9 cellular contexts compared by ENCODE assay signal in the genomic region with DNA sequence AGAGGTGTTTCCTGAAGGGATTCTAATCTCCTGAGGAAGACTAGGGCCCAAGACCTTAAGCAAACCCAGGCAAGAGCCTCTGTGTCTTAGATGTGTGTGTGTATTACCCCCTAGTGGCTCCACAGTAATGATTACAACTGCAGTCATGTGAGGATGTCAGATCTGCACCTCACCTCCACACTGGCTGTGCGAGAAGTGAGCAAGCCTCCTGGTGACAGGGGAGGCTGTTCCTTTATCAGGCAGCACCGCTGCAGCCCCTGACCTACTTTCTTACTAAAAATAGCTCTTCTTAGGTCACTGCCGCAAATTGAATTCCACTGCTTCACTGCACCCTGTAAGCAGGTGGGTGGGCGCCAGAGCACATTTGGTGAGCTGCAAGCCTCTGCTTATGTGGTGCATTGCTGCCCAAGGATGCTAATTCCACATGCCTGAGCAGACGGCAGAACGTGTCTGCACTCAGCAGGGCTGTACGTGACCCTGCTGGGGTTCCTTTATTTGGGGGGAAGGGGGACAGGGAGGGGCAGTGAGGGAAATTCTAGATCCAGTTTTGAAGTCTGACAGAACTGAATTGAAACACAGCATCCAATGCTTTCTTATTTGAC.
A peak's percentile ranks its signal among the peaks of the same experiment; 100 is the strongest.
DNase-seq lines count a peak whose midpoint lies in the region; ATAC-seq, FAIRE-seq and TF ChIP-seq lines count a peak whose summit lies in the region.
"Had no signal": no experiment of that assay in that cellular context is flagged by ENCODE, and none has a peak within 500 bp of the region (broad histone marks: within the 10 kb centered on the region; RNA-seq: fewer than 3 reads in every experiment).

No MANE protein-coding gene starts in this region.

- FAIRE-seq in kidney (lab: Jason Lieb, UNC): no peak

- no peaks in the 10 kb centered on the region for H3K36me3 ChIP-seq in kidney (ENCODE audit: control insufficient read depth in 1 of 2, insufficient read depth in 2 of 2, low read length in 2 of 2)

- H3K9ac ChIP-seq in kidney (ENCODE audit: low read length in 2 of 2): no peak overlapping the region

- DNase-seq in AG10803 (ENCODE audit: low read depth) (no peak), HuH-7 (ENCODE audit: low spot score) (peak; percentile 4), T47D (ENCODE audit: low read depth in 1 of 2, low spot score in 1 of 2) (peak; percentile 6 to 66), kidney (no peak), GM19240 (ENCODE audit: insufficient read length, low spot score) (no peak)
- DNase-seq: activated naive CD4-positive, alpha-beta T cell treated with anti-CD3 and anti-CD28 coated beads for 36 hours had no signal

- no peaks in the 10 kb centered on the region for H3K4me1 ChIP-seq in kidney (ENCODE audit: control insufficient read depth in 1 of 2, insufficient read depth in 1 of 2, low read depth in 1 of 2, low read length in 2 of 2)

- H3K4me3 ChIP-seq in AG10803 (ENCODE audit: low read length) (no peak overlapping the region), kidney (ENCODE audit: low read length in 2 of 2) (no peak overlapping the region)

- H3K27ac ChIP-seq in kidney (ENCODE audit: low read depth in 2 of 2, low read length in 2 of 2): no peak overlapping the region

- intact Hi-C loops in kidney (cut with DNase I): no loop called here

- peak; percentile 28 for TF ChIP-seq CTCF in AG10803 (conservative IDR thresholded peaks at IDR 0.05; ENCODE audit: low read length)
- TF ChIP-seq CTCF in kidney (IDR thresholded peaks at IDR 0.05; ENCODE audit: borderline replicate concordance, extremely low read depth, insufficient read depth): peak; percentile 27

- ATAC-seq in HG03196 (IDR thresholded peaks at IDR 0.05; ENCODE audit: unreplicated experiment) (no peak), HG02610 (IDR thresholded peaks at IDR 0.05; ENCODE audit: unreplicated experiment) (no peak), GM19397 (IDR thresholded peaks at IDR 0.05; ENCODE audit: unreplicated experiment) (no peak)

- in situ Hi-C loops in T47D (cut with HindIII; ENCODE audit: low pct_unique_long_range_greater_than_20kb, low sequenced_read_pairs): no loop called here

- no peaks in the 10 kb centered on the region for H3K9me3 ChIP-seq in kidney (ENCODE audit: control insufficient read depth in 1 of 2, low read length in 2 of 2)

Comparison
In these comparisons a context has a peak if more than half of its experiments do, and no peak if none do; other contexts are left out.
1. DNase-seq: peak in HuH-7 (single experiment) and T47D (2 of 2); none in AG10803 (single experiment), kidney (single experiment) and GM19240 (single experiment).